In the genomic region with DNA sequence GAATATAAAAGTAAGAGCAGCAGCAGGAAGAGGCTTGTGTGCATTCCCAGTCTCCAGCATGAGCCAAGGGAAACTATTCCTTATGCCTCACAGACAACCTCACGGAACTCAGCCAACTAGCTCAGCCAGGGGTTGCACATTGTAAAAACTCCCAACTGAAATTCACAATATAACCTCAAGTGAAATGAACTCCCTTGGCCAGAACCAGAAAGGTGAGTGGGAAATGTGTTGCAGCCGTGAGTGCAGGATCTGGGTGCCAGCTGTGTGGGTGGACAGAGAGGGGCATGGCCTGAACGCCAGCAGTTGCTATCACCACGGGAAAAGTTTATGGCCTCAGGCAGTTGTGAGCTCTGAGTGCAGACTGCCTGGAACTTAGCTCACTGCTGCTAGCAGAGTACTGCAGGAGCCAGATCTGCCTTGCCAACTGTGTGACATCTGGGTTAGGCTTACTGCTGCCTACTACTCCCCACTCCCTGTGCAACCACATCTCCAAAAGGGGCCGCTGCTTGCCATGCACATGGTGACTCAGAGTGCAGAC, we compare ENCODE assay signal across 13 cellular contexts. TPM values are rescaled to one million over a fixed set of nuclear protein-coding genes. Genes with fewer than 3 reads are reported as not detected.
DNase-seq lines count a peak whose midpoint lies in the region; ATAC-seq, FAIRE-seq and TF ChIP-seq lines count a peak whose summit lies in the region.
"Had no signal": no experiment of that assay in that cellular context is flagged by ENCODE, and none has a peak within 500 bp of the region (broad histone marks: within the 10 kb centered on the region; RNA-seq: fewer than 3 reads in every experiment).

No MANE protein-coding gene starts in this region.

- H3K9me1 ChIP-seq in keratinocyte (ENCODE audit: control insufficient read depth, extremely low read depth, insufficient read depth, low read length) = no peaks in the 10 kb centered on the region

- no peaks in the 10 kb centered on the region for H3K4me1 ChIP-seq in keratinocyte (ENCODE audit: control insufficient read depth, extremely low read depth, insufficient read depth, low read length)
- peaks cover 24% of the 10 kb centered on the region for H3K4me1 ChIP-seq in suprapubic skin

- H3K79me2 ChIP-seq in keratinocyte (ENCODE audit: control insufficient read depth, insufficient read depth, low read length) = no peaks in the 10 kb centered on the region

- H3K4me2 ChIP-seq in keratinocyte (ENCODE audit: control insufficient read depth, extremely low read depth, insufficient read depth, low read depth, low read length) = peak overlapping the region; percentile 25

- no peaks in the 10 kb centered on the region for H3K9me3 ChIP-seq in keratinocyte (ENCODE audit: control insufficient read depth, low read depth, low read length)
- H3K9me3 ChIP-seq in suprapubic skin = no peaks in the 10 kb centered on the region

- H3K27ac ChIP-seq in keratinocyte (ENCODE audit: control insufficient read depth, insufficient read depth, low read length) (no peak overlapping the region), suprapubic skin (peak overlapping the region; percentile 2)

- H3K27me3 Mint-ChIP-seq in HFFc6 (ENCODE audit: insufficient read depth) (peaks cover 2% of the 10 kb centered on the region), chondrocyte (ENCODE audit: low read depth) (peaks cover 1% of the 10 kb centered on the region)
- H3K27me3 Mint-ChIP-seq in activated T-cell treated with anti-CD3 and anti-CD28 coated beads, Interleukin-2, amount 50 U/mL, for 24 hours = peaks cover 18% of the 10 kb centered on the region

- peak overlapping the region; percentile 82 for H3K27ac Mint-ChIP-seq in HFFc6
- H3K27ac Mint-ChIP-seq in chondrocyte (ENCODE audit: unreplicated experiment) = peak overlapping the region; percentile 57
- no peak overlapping the region for H3K27ac Mint-ChIP-seq in activated T-cell treated with anti-CD3 and anti-CD28 coated beads, Interleukin-2, amount 50 U/mL, for 24 hours
- H3K27ac Mint-ChIP-seq: IgD-negative memory B cell; T-helper 1 cell treated with Interleukin-12 subunit alpha and Interleukin-12 subunit beta and Interleukin-4 antibody, amounts not matched to agents 30 μg/mL and 1 μg/mL, for 36 hours had no signal

- DNase-seq in HFFc6 = peak; percentile 74
- DNase-seq in chondrocyte (ENCODE audit: low spot score) = no peak
- DNase-seq in keratinocyte (ENCODE audit: low read depth, low spot score) = no peak
- no peak for DNase-seq in suprapubic skin (ENCODE audit: low spot score in 2 of 2)
- no peak for DNase-seq in NK-92 treated with Interleukin-12 subunit alpha and Interleukin-12 subunit beta, amount 100 ng/mL, for 24 hours (lab: John Stamatoyannopoulos, UW)
- no peak for DNase-seq in activated T-cell treated with anti-CD3 and anti-CD28 coated beads, Interleukin-2, amount 50 U/mL, for 24 hours
- DNase-seq: cerebellar nuclear complex, occipital lobe had no signal

- no peak for TF ChIP-seq POLR2A in suprapubic skin (IDR thresholded peaks at IDR 0.05)

- no peaks in the 10 kb centered on the region; the same call in 1 of the 2 replicates for H3K9me3 Mint-ChIP-seq in HFFc6
- peaks cover 7% of the 10 kb centered on the region for H3K9me3 Mint-ChIP-seq in chondrocyte (ENCODE audit: low read depth)
- peaks cover 6% of the 10 kb centered on the region for H3K9me3 Mint-ChIP-seq in activated T-cell treated with anti-CD3 and anti-CD28 coated beads, Interleukin-2, amount 50 U/mL, for 24 hours

- H3K36me3 ChIP-seq in keratinocyte (ENCODE audit: control insufficient read depth in 2 of 2, extremely low read depth in 1 of 2, insufficient read depth in 2 of 2, low read length in 2 of 2) = no peaks in the 10 kb centered on the region
- H3K36me3 ChIP-seq in suprapubic skin = no peaks in the 10 kb centered on the region

- no peak overlapping the region for H3K9ac ChIP-seq in keratinocyte (ENCODE audit: control insufficient read depth, extremely low read depth, insufficient read depth, low read length)

- no peak for TF ChIP-seq CTCF in HFFc6 (IDR thresholded peaks at IDR 0.05)
- no peak for TF ChIP-seq CTCF in chondrocyte (IDR thresholded peaks at IDR 0.05)
- TF ChIP-seq CTCF in keratinocyte (optimal IDR thresholded peaks at IDR 0.05 in 1 of 3, IDR thresholded peaks at IDR 0.05 in 1 of 3, conservative IDR thresholded peaks at IDR 0.05 in 1 of 3; ENCODE audit: extremely low read depth in 1 of 3, insufficient read depth in 2 of 3, low read length in 3 of 3) = no peak
- TF ChIP-seq CTCF in suprapubic skin (IDR thresholded peaks at IDR 0.05) = no peak

- H3K4me1 Mint-ChIP-seq in HFFc6 (ENCODE audit: low read depth) (peaks cover 40% of the 10 kb centered on the region), chondrocyte (ENCODE audit: low read depth) (peaks cover 22% of the 10 kb centered on the region)
- H3K4me1 Mint-ChIP-seq in activated T-cell treated with anti-CD3 and anti-CD28 coated beads, Interleukin-2, amount 50 U/mL, for 24 hours (ENCODE audit: low read depth) = no peaks in the 10 kb centered on the region
- H3K4me1 Mint-ChIP-seq: IgD-negative memory B cell had no signal

- peak overlapping the region; percentile 66 for H3K4me3 Mint-ChIP-seq in HFFc6
- peak overlapping the region; percentile 17 for H3K4me3 Mint-ChIP-seq in chondrocyte (ENCODE audit: unreplicated experiment)
- H3K4me3 Mint-ChIP-seq in activated T-cell treated with anti-CD3 and anti-CD28 coated beads, Interleukin-2, amount 50 U/mL, for 24 hours = no peak overlapping the region
- H3K4me3 Mint-ChIP-seq: IgD-negative memory B cell; T-helper 1 cell treated with Interleukin-12 subunit alpha and Interleukin-12 subunit beta and Interleukin-4 antibody, amounts not matched to agents 30 μg/mL and 1 μg/mL, for 36 hours had no signal

- H2AFZ ChIP-seq in keratinocyte (ENCODE audit: control insufficient read depth, low read length) = peak overlapping the region; percentile 20

- H3K36me3 Mint-ChIP-seq in HFFc6 (ENCODE audit: low read depth) = no peaks in the 10 kb centered on the region; the same call in 1 of the 2 replicates
- H3K36me3 Mint-ChIP-seq in chondrocyte (ENCODE audit: low read depth) = peaks cover 4% of the 10 kb centered on the region
- no peaks in the 10 kb centered on the region for H3K36me3 Mint-ChIP-seq in activated T-cell treated with anti-CD3 and anti-CD28 coated beads, Interleukin-2, amount 50 U/mL, for 24 hours (ENCODE audit: low read depth)

- no peaks in the 10 kb centered on the region for H3K27me3 ChIP-seq in keratinocyte (ENCODE audit: control insufficient read depth, extremely low read depth, insufficient read depth, low read length)
- no peaks in the 10 kb centered on the region for H3K27me3 ChIP-seq in suprapubic skin

- ATAC-seq in activated CD4-positive, CD25-positive, alpha-beta regulatory T cell treated with anti-CD3 and anti-CD28 coated beads, Interleukin-2, amount 50 U/mL, for 24 hours = no peak
- ATAC-seq in GM18520 (IDR thresholded peaks at IDR 0.05; ENCODE audit: unreplicated experiment) = no peak

- WGBS in suprapubic skin = 16% methylated on average over 5 of the region's 5 CpGs

- dilution Hi-C loops in keratinocyte (cut with MboI; ENCODE audit: extremely low pct_ligation_motif_present, low sequenced_read_pairs) = no loop called here

- FAIRE-seq in keratinocyte (lab: Jason Lieb, UNC) = no peak

- no peaks in the 10 kb centered on the region for H4K20me1 ChIP-seq in keratinocyte (ENCODE audit: control insufficient read depth, extremely low read depth, insufficient read depth, low read length)

- TF ChIP-seq EP300 in suprapubic skin (IDR thresholded peaks at IDR 0.05) = no peak

- no peak overlapping the region for H3K4me3 ChIP-seq in keratinocyte (ENCODE audit: control insufficient read depth in 2 of 3, extremely low read depth in 1 of 3, insufficient read depth in 2 of 3, low read depth in 1 of 3, low read length in 3 of 3)
- H3K4me3 ChIP-seq in suprapubic skin = peak overlapping the region; percentile 1

RNA-seq across cellular contexts. Expression of a gene that starts 2.3 kb away (rescaled TPM):
- total RNA-seq in HFFc6 (2021; fragmentation: NEBNext Ultra II Directional; extraction: Animal tissue kit (Norgen Biotek cat#: 25700)) = 1 to 10 TPM in 1 of 6 experiments, under 1 TPM in 5; 0.14 to 1.2 (median 0.71) TPM
- total RNA-seq in chondrocyte (not detected in 3 replicates), suprapubic skin (1 to 10 TPM in 2 of 4 donors, under 1 TPM in 2; 0.42 to 2.1 (median 1.1) TPM)
- polyA plus RNA-seq in keratinocyte = 0.05 TPM in 1 of 3 replicates, not detected in the others
- polyA plus RNA-seq in keratinocyte (2011; ENCODE audit: low read depth) = not detected
- not detected in 2 replicates for polyA plus RNA-seq in keratinocyte (2011; cell fraction: cytosol; rRNA removed)
- not detected in 2 replicates for polyA plus RNA-seq in keratinocyte (2011; cell fraction: nucleus; rRNA removed)
- polyA plus RNA-seq in keratinocyte (2012; ENCODE audit: low replicate concordance) = not detected in 2 replicates
- polyA minus RNA-seq in keratinocyte = not detected in 3 replicates
- polyA minus RNA-seq in keratinocyte (2011; cell fraction: cytosol; rRNA and poly(A)+ RNA removed) = not detected
- polyA minus RNA-seq in keratinocyte (2011; cell fraction: nucleus; rRNA and poly(A)+ RNA removed) = not detected in 2 replicates
- total RNA-seq: NCI-H460 had no signal
- polyA plus RNA-seq: IgD-negative memory B cell had no signal

RNA-seq across cellular contexts. Expression of a gene that starts 28.9 kb away (rescaled TPM):
- not detected for total RNA-seq in HFFc6 (2021; fragmentation: NEBNext Ultra II Directional; extraction: Animal tissue kit (Norgen Biotek cat#: 25700))
- total RNA-seq in chondrocyte (not detected in 3 replicates), suprapubic skin (1 to 10 TPM; 3.7 to 6.6 (median 4.1) TPM)
- 0.31 to 0.62 TPM (median 0.62 TPM) in 3 replicates for polyA plus RNA-seq in keratinocyte
- polyA plus RNA-seq in keratinocyte (2011; ENCODE audit: low read depth) = not detected
- 0.12 and 0.18 TPM in 2 replicates for polyA plus RNA-seq in keratinocyte (2011; cell fraction: cytosol; rRNA removed)
- polyA plus RNA-seq in keratinocyte (2011; cell fraction: nucleus; rRNA removed) = 0.17 and 0.29 TPM in 2 replicates
- polyA plus RNA-seq in keratinocyte (2012; ENCODE audit: low replicate concordance) = 0.17 TPM in 1 of 2 replicates, not detected in the other
- 0.06 to 0.13 TPM in 2 of 3 replicates, not detected in the other for polyA minus RNA-seq in keratinocyte
- polyA minus RNA-seq in keratinocyte (2011; cell fraction: cytosol; rRNA and poly(A)+ RNA removed) = not detected
- polyA minus RNA-seq in keratinocyte (2011; cell fraction: nucleus; rRNA and poly(A)+ RNA removed) = not detected in 2 replicates
- total RNA-seq: NCI-H460 had no signal
